ENCODE assay signal across 14 cellular contexts in genomic region chr6:3382399-3383279, GRCh38.
DNase-seq lines count a peak whose midpoint lies in the region; ATAC-seq and TF ChIP-seq lines count a peak whose summit lies in the region.
"Had no signal": no experiment of that assay in that cellular context is flagged by ENCODE, and none has a peak within 500 bp of the region (broad histone marks: within the 10 kb centered on the region; RNA-seq: fewer than 3 reads in every experiment).

No MANE protein-coding gene starts in this region.

- H3K9me3 Mint-ChIP-seq in CD8-positive, alpha-beta memory T cell = no peaks in the 10 kb centered on the region
- H3K9me3 Mint-ChIP-seq: activated naive CD4-positive, alpha-beta T cell treated with anti-CD3 and anti-CD28 coated beads, Interleukin-2, amount 50 U/mL, for 24 hours had no signal

- H3K36me3 Mint-ChIP-seq in CD8-positive, alpha-beta memory T cell = peaks cover 0 to 3% (median 0%) of the 10 kb centered on the region in 3 donors
- H3K36me3 Mint-ChIP-seq: CD14-positive monocyte had no signal

- POLR2A ChIA-PET in CD8-positive, alpha-beta memory T cell (lab: Charles Lee) = no interaction called here

- H3K27me3 ChIP-seq in OCI-LY3 (ENCODE audit: low read depth, low read length) (no peaks in the 10 kb centered on the region), prostate gland (replicated peaks; ENCODE audit: insufficient read depth) (no peaks in the 10 kb centered on the region)
- no peaks in the 10 kb centered on the region for H3K27me3 ChIP-seq in CD8-positive, alpha-beta memory T cell (ENCODE audit: insufficient read depth, low read length, poor library complexity, severe bottlenecking)

- WGBS in prostate gland = 71% methylated on average over 6 of the region's 6 CpGs

- H3K4me1 ChIP-seq in OCI-LY3 (ENCODE audit: low read length) (peaks cover 45% of the 10 kb centered on the region), prostate gland (replicated peaks) (peaks cover 38% of the 10 kb centered on the region)
- H3K4me1 ChIP-seq in CD8-positive, alpha-beta memory T cell (ENCODE audit: insufficient read depth, low read length) = peaks cover 15% of the 10 kb centered on the region

- intact Hi-C loops in prostate gland (cut with DNase I) = no loop called here

- H3K4me3 Mint-ChIP-seq in CD8-positive, alpha-beta memory T cell = no peak overlapping the region
- H3K4me3 Mint-ChIP-seq: activated naive CD4-positive, alpha-beta T cell treated with anti-CD3 and anti-CD28 coated beads, Interleukin-2, amount 50 U/mL, for 24 hours; CD14-positive monocyte had no signal

- DNase-seq in EL (peak; percentile 16), prostate gland (ENCODE audit: low spot score) (no peak), superior temporal gyrus (ENCODE audit: extremely low spot score) (no peak)
- DNase-seq in CD8-positive, alpha-beta memory T cell = no peak
- no peak for DNase-seq in activated naive CD4-positive, alpha-beta T cell treated with anti-CD3 and anti-CD28 coated beads, Interleukin-2, amount 50 U/mL, for 16 hours
- DNase-seq: islet precursor cell; NCI-H2227 treated with DMSO at 0.1 percent for 48 hours; stimulated activated CD4-positive, alpha-beta T cell treated with anti-CD3 and anti-CD28 coated beads, Interleukin-4, amount 100 ng/mL, for 4 hours; stimulated activated naive CD4-positive, alpha-beta T cell treated with Interleukin-2 at 50 U/mL for 16 hours had no signal

- peak overlapping the region; percentile 65 for H3K4me3 ChIP-seq in OCI-LY3 (ENCODE audit: low read length)
- no peak overlapping the region for H3K4me3 ChIP-seq in prostate gland
- H3K4me3 ChIP-seq in CD8-positive, alpha-beta memory T cell (ENCODE audit: low read length) = no peak overlapping the region

- no peaks in the 10 kb centered on the region for H3K36me3 ChIP-seq in OCI-LY3 (replicated peaks; ENCODE audit: low read depth, low read length)
- no peaks in the 10 kb centered on the region for H3K36me3 ChIP-seq in prostate gland
- no peaks in the 10 kb centered on the region for H3K36me3 ChIP-seq in CD8-positive, alpha-beta memory T cell (ENCODE audit: insufficient read depth, low read length)

- TF ChIP-seq CTCF in OCI-LY3 (IDR thresholded peaks at IDR 0.05; ENCODE audit: low read depth, low read length) (no peak), prostate gland (IDR thresholded peaks at IDR 0.05) (no peak)

- no peak overlapping the region for H2AFZ ChIP-seq in OCI-LY3 (ENCODE audit: low read depth, low read length)

- no peak for TF ChIP-seq POLR2A in prostate gland (IDR thresholded peaks at IDR 0.05)

- H3K4me2 ChIP-seq in OCI-LY3 (ENCODE audit: low read length) = peak overlapping the region; percentile 85

- H3K27ac Mint-ChIP-seq in CD8-positive, alpha-beta memory T cell = no peak overlapping the region
- H3K27ac Mint-ChIP-seq: activated naive CD4-positive, alpha-beta T cell treated with anti-CD3 and anti-CD28 coated beads, Interleukin-2, amount 50 U/mL, for 24 hours had no signal

- H3K27ac ChIP-seq in OCI-LY3 (ENCODE audit: low read length) = peak overlapping the region; percentile 65; the same call in 1 of the 2 replicates
- peak overlapping the region; percentile 87 for H3K27ac ChIP-seq in cingulate gyrus (ENCODE audit: low read depth, low read length)
- peak overlapping the region; percentile 38 to 90 for H3K27ac ChIP-seq in prostate gland
- H3K27ac ChIP-seq in CD8-positive, alpha-beta memory T cell (ENCODE audit: low read depth, low read length) = no peak overlapping the region

- H3K9me3 ChIP-seq in OCI-LY3 (ENCODE audit: insufficient read depth, low read length) (no peaks in the 10 kb centered on the region), prostate gland (no peaks in the 10 kb centered on the region)
- H3K9me3 ChIP-seq in CD8-positive, alpha-beta memory T cell (ENCODE audit: low read length) = no peaks in the 10 kb centered on the region

- H3K4me1 Mint-ChIP-seq in CD8-positive, alpha-beta memory T cell = peaks cover 5 to 12% (median 10%) of the 10 kb centered on the region in 3 donors

- peaks cover 21 to 47% of the 10 kb centered on the region in 2 donors for H3K27me3 Mint-ChIP-seq in CD8-positive, alpha-beta memory T cell
- H3K27me3 Mint-ChIP-seq: activated naive CD4-positive, alpha-beta T cell treated with anti-CD3 and anti-CD28 coated beads, Interleukin-2, amount 50 U/mL, for 24 hours had no signal

- CTCF ChIA-PET in CD8-positive, alpha-beta memory T cell (lab: Charles Lee) = no interaction called here

- H3K9ac ChIP-seq in OCI-LY3 (ENCODE audit: low read length) = peak overlapping the region; percentile 57

- no peak for ATAC-seq in HG03135 (IDR thresholded peaks at IDR 0.05; ENCODE audit: unreplicated experiment)

- 0 out of 2 replicates have a peak, but pooled peaks cover 4% of the 10 kb centered on the region for H3K79me2 ChIP-seq in OCI-LY3 (ENCODE audit: low read length)

- no peaks in the 10 kb centered on the region for H4K20me1 ChIP-seq in OCI-LY3 (ENCODE audit: insufficient read depth, low read length)
